ENCODE assay signal across 22 cellular contexts in the genomic region with DNA sequence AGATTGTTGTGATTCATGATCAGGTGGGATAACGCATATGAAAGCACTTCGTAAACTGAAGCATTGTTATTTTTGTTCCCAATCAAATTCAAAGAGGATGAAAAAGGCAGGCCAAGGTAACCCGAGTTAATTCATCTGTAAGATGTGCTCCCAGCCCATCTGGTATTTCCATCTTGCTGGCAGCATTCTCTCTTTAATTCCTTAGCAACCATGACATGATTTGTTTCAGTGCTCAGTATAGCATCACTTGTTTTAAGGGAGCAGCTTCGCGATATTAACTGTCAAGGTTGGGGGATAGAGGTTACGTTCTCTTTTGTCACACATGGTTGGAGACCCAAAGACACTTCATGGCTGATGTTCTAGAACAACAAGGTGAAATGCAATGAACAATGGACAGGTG. TPM values are rescaled to one million over a fixed set of nuclear protein-coding genes. Genes with fewer than 3 reads are reported as not detected.
"Had no signal": no experiment of that assay in that cellular context is flagged by ENCODE, and none has a peak within 500 bp of the region (broad histone marks: within the 10 kb centered on the region; RNA-seq: fewer than 3 reads in every experiment).

No MANE protein-coding gene starts in this region.

- H3K4me3 Mint-ChIP-seq: activated naive CD8-positive, alpha-beta T cell treated with anti-CD3 and anti-CD28 coated beads, Interleukin-2, amount 50 U/mL, for 24 hours; activated T-helper 17 cell treated with anti-CD3 and anti-CD28 coated beads, Interleukin-2, amount 50 U/mL, for 72 hours; neural crest cell; stimulated activated naive B cell treated with anti-CD40 and anti-IgM and Interleukin-4, amounts not matched to agents 10 μg/mL and 1 μg/mL and 100 μg/mL, for 72 hours had no signal

- H2AFZ ChIP-seq: parathyroid adenoma had no signal

- H3K4me3 ChIP-seq: esophagus squamous epithelium, SK-N-MC, skin epidermis, upper lobe of left lung had no signal

- H3K27me3 ChIP-seq: esophagus squamous epithelium, upper lobe of left lung had no signal

- H3K9me3 Mint-ChIP-seq: activated naive CD8-positive, alpha-beta T cell treated with anti-CD3 and anti-CD28 coated beads, Interleukin-2, amount 50 U/mL, for 24 hours; activated T-helper 17 cell treated with anti-CD3 and anti-CD28 coated beads, Interleukin-2, amount 50 U/mL, for 72 hours; neural crest cell; stimulated activated naive B cell treated with anti-CD40 and anti-IgM and Interleukin-4, amounts not matched to agents 10 μg/mL and 1 μg/mL and 100 μg/mL, for 72 hours had no signal

- H3K79me2 ChIP-seq: parathyroid adenoma had no signal

- H3K4me1 Mint-ChIP-seq: stimulated activated naive B cell treated with anti-CD40 and anti-IgM and Interleukin-4, amounts not matched to agents 10 μg/mL and 1 μg/mL and 100 μg/mL, for 72 hours had no signal

- DNase-seq: activated CD4-positive, alpha-beta T cell treated with anti-CD3 and anti-CD28 coated beads, Interleukin-2, amount 50 U/mL, for 1 hour; activated naive CD4-positive, alpha-beta T cell treated with Interleukin-2 at 50 U/mL for 16 hours; activated naive CD8-positive, alpha-beta T cell treated with anti-CD3 and anti-CD28 coated beads, Interleukin-2, amount 50 U/mL, for 24 hours; esophagus squamous epithelium; hippocampal formation; kidney; mesenchymal stem cell; stimulated activated CD4-positive, alpha-beta T cell treated with anti-CD3 and anti-CD28 coated beads, Interleukin-15, amount 100 ng/mL, for 24 hours; stimulated activated CD4-positive, alpha-beta T cell treated with anti-CD3 and anti-CD28 coated beads, Interleukin-4, amount 100 ng/mL, for 1 hour; stimulated activated naive B cell treated with anti-CD40 and anti-IgM and Interleukin-4, amounts not matched to agents 10 μg/mL and 1 μg/mL and 100 μg/mL, for 72 hours; upper lobe of left lung had no signal

- ATAC-seq: activated CD4-positive, CD25-positive, alpha-beta regulatory T cell treated with anti-CD3 and anti-CD28 coated beads, Interleukin-2, amount 50 U/mL, for 24 hours; activated naive CD8-positive, alpha-beta T cell treated with anti-CD3 and anti-CD28 coated beads, Interleukin-2, amount 50 U/mL, for 24 hours; activated T-helper 17 cell treated with anti-CD3 and anti-CD28 coated beads, Interleukin-2, amount 50 U/mL, for 72 hours; stimulated activated naive B cell treated with anti-CD40 and anti-IgM and Interleukin-4, amounts not matched to agents 10 μg/mL and 1 μg/mL and 100 μg/mL, for 72 hours had no signal

- H3K9me3 ChIP-seq: esophagus squamous epithelium, upper lobe of left lung had no signal

- H3K36me3 ChIP-seq: esophagus squamous epithelium, upper lobe of left lung had no signal

- H3K27ac ChIP-seq: parathyroid adenoma, SK-N-MC, skin epidermis had no signal

- H3K27ac Mint-ChIP-seq: activated naive CD8-positive, alpha-beta T cell treated with anti-CD3 and anti-CD28 coated beads, Interleukin-2, amount 50 U/mL, for 24 hours; activated T-helper 17 cell treated with anti-CD3 and anti-CD28 coated beads, Interleukin-2, amount 50 U/mL, for 72 hours; stimulated activated naive B cell treated with anti-CD40 and anti-IgM and Interleukin-4, amounts not matched to agents 10 μg/mL and 1 μg/mL and 100 μg/mL, for 72 hours had no signal

- H3K36me3 Mint-ChIP-seq: stimulated activated naive B cell treated with anti-CD40 and anti-IgM and Interleukin-4, amounts not matched to agents 10 μg/mL and 1 μg/mL and 100 μg/mL, for 72 hours had no signal

- H3K27me3 Mint-ChIP-seq: activated naive CD8-positive, alpha-beta T cell treated with anti-CD3 and anti-CD28 coated beads, Interleukin-2, amount 50 U/mL, for 24 hours; activated T-helper 17 cell treated with anti-CD3 and anti-CD28 coated beads, Interleukin-2, amount 50 U/mL, for 72 hours had no signal

RNA-seq across cellular contexts. Expression of a gene that starts 53.3 kb away (rescaled TPM):
- total RNA-seq: activated CD8-positive, alpha-beta memory T cell treated with anti-CD3 and anti-CD28 coated beads for 36 hours; activated T-helper 17 cell treated with anti-CD3 and anti-CD28 coated beads, Interleukin-2, amount 50 U/mL, for 72 hours; astrocyte; bronchial epithelial cell; esophagus squamous epithelium; fibroblast of villous mesenchyme; kidney; liver; neural crest cell; upper lobe of left lung had no signal
